Comparison of ENCODE assay signal across 14 cellular contexts in the genomic region with DNA sequence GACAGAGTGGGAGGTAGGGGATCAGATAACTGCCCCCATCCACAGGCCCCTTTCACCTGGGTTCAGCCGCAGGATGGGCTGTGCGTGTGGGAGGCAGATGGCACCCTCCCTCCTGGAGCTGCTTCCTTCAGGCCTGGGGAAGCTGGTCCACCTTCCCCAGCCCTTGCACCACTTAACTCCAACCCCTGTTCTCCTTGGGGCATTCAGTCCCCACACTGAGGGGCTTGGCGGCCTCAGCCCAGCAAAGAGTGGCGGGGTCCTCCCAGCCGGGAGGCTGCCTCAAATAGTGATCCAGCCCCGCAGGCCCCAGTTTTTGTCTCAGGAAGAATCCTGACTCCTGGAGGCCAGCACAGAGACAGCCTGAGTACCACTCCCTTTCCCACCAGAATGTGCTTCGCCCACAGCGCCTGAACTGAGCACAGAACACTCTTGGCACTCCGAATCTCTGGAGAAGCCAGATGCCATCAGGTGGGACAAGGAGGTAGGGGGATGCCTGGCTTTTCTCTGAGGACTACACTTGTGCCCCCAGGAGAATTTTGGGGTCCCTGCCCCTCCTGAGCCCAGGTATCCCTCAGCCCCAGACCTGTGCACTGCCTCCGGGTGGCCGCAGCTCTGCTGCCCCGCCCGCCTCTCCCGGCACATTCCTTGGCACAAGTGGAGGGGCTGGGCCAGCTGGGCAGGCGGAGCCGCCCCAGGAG. TPM values are rescaled to one million over a fixed set of nuclear protein-coding genes. Genes with fewer than 3 reads are reported as not detected.
DNase-seq lines count a peak whose midpoint lies in the region; ATAC-seq and TF ChIP-seq lines count a peak whose summit lies in the region.
"Had no signal": no experiment of that assay in that cellular context is flagged by ENCODE, and none has a peak within 500 bp of the region (broad histone marks: within the 10 kb centered on the region; RNA-seq: fewer than 3 reads in every experiment).

No MANE protein-coding gene starts in this region.

- DNase-seq in Right ventricle myocardium inferior (ENCODE audit: missing footprints) (peak; percentile 71), cardiac septum (ENCODE audit: low spot score) (no peak), WERI-Rb-1 (no peak), left colon (peak in 1 of 2 donors; percentile 25), tibial nerve (ENCODE audit: low spot score in 2 of 2) (peak in 1 of 2 donors; percentile 32), T-cell (no peak), NOMO-1 (lab: John Stamatoyannopoulos, UW; ENCODE audit: unreplicated experiment in 2 of 2) (no peak), ureter (ENCODE audit: low spot score) (no peak)
- DNase-seq: brain microvascular endothelial cell; NCI-H1436 treated with DMSO at 0.1 percent for 48 hours; stimulated activated CD4-positive, alpha-beta T cell treated with anti-CD3 and anti-CD28 coated beads, Interleukin-4, amount 100 ng/mL, for 4 hours had no signal

- TF ChIP-seq POLR2A in tibial nerve (IDR thresholded peaks at IDR 0.05) = peak in 1 of 2 donors; percentile 60

- H3K4me1 ChIP-seq in tibial nerve = peaks cover 0 to 61% (median 28%) of the 10 kb centered on the region in 4 donors

- POLR2A ChIA-PET in T-cell (lab: Charles Lee) = no interaction called here

- H3K27me3 Mint-ChIP-seq in T-cell = no peaks in the 10 kb centered on the region

- no peaks in the 10 kb centered on the region for H3K9me3 ChIP-seq in WERI-Rb-1 (ENCODE audit: severe bottlenecking)
- H3K9me3 ChIP-seq in tibial nerve = no peaks in the 10 kb centered on the region
- H3K9me3 ChIP-seq: ovary had no signal

- H3K27me3 ChIP-seq in WERI-Rb-1 (ENCODE audit: insufficient read depth, low read depth, severe bottlenecking) (peaks cover 11% of the 10 kb centered on the region), tibial nerve (no peaks in the 10 kb centered on the region)
- H3K27me3 ChIP-seq: ovary had no signal

- peak in 1 of 2 donors; percentile 50 for TF ChIP-seq EP300 in tibial nerve (IDR thresholded peaks at IDR 0.05)

- TF ChIP-seq CTCF in WERI-Rb-1 (IDR thresholded peaks at IDR 0.05; ENCODE audit: low read depth, low read length) = 0 out of 2 replicates have a peak, but pooled peaks have one; percentile 0
- TF ChIP-seq CTCF in tibial nerve (IDR thresholded peaks at IDR 0.05) = no peak

- 29 to 38% methylated on average over 16 of the region's 16 CpGs for WGBS in tibial nerve, 2 donors

- H3K4me1 Mint-ChIP-seq in T-cell = peaks cover 13 to 33% (median 16%) of the 10 kb centered on the region in 3 donors

- no peaks in the 10 kb centered on the region for H3K9me3 Mint-ChIP-seq in T-cell

- intact Hi-C loops in Right ventricle myocardium inferior (cut with DNase I) = no loop called here
- intact Hi-C loops in cardiac septum (cut with DNase I) = no loop called here
- intact Hi-C loops in left colon (cut with DNase I, micrococcal nuclease) = no loop called here

- ATAC-seq in Right ventricle myocardium inferior (peak; percentile 43), left colon (peak; percentile 38), T-cell (replicated peaks in 1 of 4) (no peak)

- H3K27ac ChIP-seq in WERI-Rb-1 (no peak overlapping the region), tibial nerve (peak overlapping the region; percentile 56 to 85 (median 76))
- H3K27ac ChIP-seq: brain microvascular endothelial cell, ovary had no signal

- H3K36me3 ChIP-seq in WERI-Rb-1 (peaks cover 33% of the 10 kb centered on the region), tibial nerve (peaks cover 0 to 53% (median 9%) of the 10 kb centered on the region in 3 donors)
- H3K36me3 ChIP-seq: ovary had no signal

- peak overlapping the region in 1 of 2 donors; percentile 76 for H3K27ac Mint-ChIP-seq in T-cell
- H3K27ac Mint-ChIP-seq: CD14-positive monocyte had no signal

- peak overlapping the region in 1 of 3 donors; percentile 6 for H3K4me3 Mint-ChIP-seq in T-cell

- no peak overlapping the region for H3K4me3 ChIP-seq in WERI-Rb-1 (ENCODE audit: low read depth, low read length)
- H3K4me3 ChIP-seq in tibial nerve = peak overlapping the region in 3 of 4 donors; percentile 4 to 30 (median 16)
- H3K4me3 ChIP-seq: ovary had no signal

- CTCF ChIA-PET in T-cell (lab: Charles Lee) = no interaction called here

- H3K36me3 Mint-ChIP-seq in T-cell = peaks cover 5% of the 10 kb centered on the region

RNA-seq across cellular contexts. Expression of a gene that starts 0.9 kb away (rescaled TPM):
- total RNA-seq in Right ventricle myocardium inferior (0.54 TPM), cardiac septum (2.6 TPM), left colon (1 to 10 TPM; 1.8 to 3.0 TPM), tibial nerve (10 to 100 TPM; 26.4 to 44.6 (median 31.2) TPM), T-cell (1 to 10 TPM; 2.5 to 3.1 (median 2.9) TPM), ureter (4.4 TPM)

RNA-seq across cellular contexts. Expression of a gene that starts 4.9 kb away (rescaled TPM):
- total RNA-seq in Right ventricle myocardium inferior = 0.32 TPM
- 0.78 TPM for total RNA-seq in cardiac septum
- total RNA-seq in left colon = 1 to 10 TPM; 1.1 to 1.2 TPM
- 1 to 10 TPM in 3 of 4 donors, not detected in 1; 2.1 to 5.2 (median 2.7) TPM for total RNA-seq in tibial nerve
- 1 to 10 TPM; 1.8 to 7.1 (median 5.2) TPM for total RNA-seq in T-cell
- total RNA-seq in ureter = 2.2 TPM
- total RNA-seq: kidney epithelial cell had no signal

RNA-seq across cellular contexts. Expression of a gene that starts 34.1 kb away (rescaled TPM):
- 68.6 TPM for total RNA-seq in Right ventricle myocardium inferior
- 54.3 TPM for total RNA-seq in cardiac septum
- total RNA-seq in left colon = 10 to 100 TPM; 39.3 to 40.3 TPM
- total RNA-seq in tibial nerve = 10 to 100 TPM; 41.7 to 67.1 (median 49.1) TPM
- total RNA-seq in T-cell = 10 to 100 TPM; 54.7 to 58.7 (median 57.6) TPM
- 59.3 TPM for total RNA-seq in ureter

RNA-seq across cellular contexts. Expression of a gene that starts 35.7 kb away (rescaled TPM):
- total RNA-seq in Right ventricle myocardium inferior (91.6 TPM), cardiac septum (112 TPM), left colon (10 to 100 TPM; 65.3 to 73.9 TPM), tibial nerve (10 to 100 TPM; 58.0 to 85.8 (median 67.5) TPM), T-cell (10 to 100 TPM; 60.5 to 84.2 (median 81.3) TPM), ureter (77.5 TPM)

RNA-seq across cellular contexts. Expression of a gene that starts 37.2 kb away (rescaled TPM):
- total RNA-seq in Right ventricle myocardium inferior = 1.4 TPM
- 2.2 TPM for total RNA-seq in cardiac septum
- total RNA-seq in left colon = 1 to 10 TPM; 3.9 to 4.0 TPM
- total RNA-seq in tibial nerve = 1 to 10 TPM; 1.7 to 4.5 (median 3.1) TPM
- total RNA-seq in T-cell = 10 to 100 TPM in 3 of 5 donors, 1 to 10 TPM in 2; 4.9 to 17.6 (median 17.3) TPM
- 26.2 TPM for total RNA-seq in ureter

Comparison
In these comparisons a context has a peak if more than half of its experiments do, and no peak if none do; other contexts are left out.
1. ATAC-seq: peak in Right ventricle myocardium inferior (single experiment) and left colon (single experiment); none in T-cell (0 of 4).